Comparison of ENCODE assay signal across 14 cellular contexts in the genomic region with DNA sequence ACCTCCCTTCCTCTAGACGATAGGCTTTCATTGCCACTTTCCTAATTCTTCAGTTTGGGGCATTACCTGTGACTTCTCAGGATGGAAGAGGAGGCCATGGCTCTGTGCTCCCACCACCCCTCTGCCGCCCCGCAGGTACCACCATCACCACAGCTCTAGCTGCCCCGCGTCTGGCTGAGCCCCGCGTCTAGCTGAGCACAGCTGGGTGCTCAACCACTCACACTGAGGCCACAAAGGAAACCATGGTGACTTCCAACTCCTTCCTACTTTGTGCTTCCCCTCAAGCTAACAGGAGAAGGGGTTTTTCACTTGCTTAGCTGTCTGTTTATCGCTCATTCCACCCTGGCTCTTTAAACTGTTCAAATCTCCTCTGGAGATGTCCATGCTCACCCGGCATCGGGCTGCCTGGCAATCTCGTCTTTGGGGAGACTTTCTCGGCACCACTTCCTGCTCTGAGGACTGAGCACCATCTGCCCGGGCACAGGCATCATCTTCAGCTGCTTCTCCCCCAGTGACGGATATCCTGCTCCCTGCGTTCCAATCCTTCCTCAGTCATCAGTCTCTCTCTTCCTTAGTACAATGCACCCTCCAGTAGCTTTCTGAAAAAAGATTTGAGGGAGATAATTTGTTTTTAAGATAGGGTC. TPM values are rescaled to one million over a fixed set of nuclear protein-coding genes. Genes with fewer than 3 reads are reported as not detected.
DNase-seq lines count a peak whose midpoint lies in the region; ATAC-seq and TF ChIP-seq lines count a peak whose summit lies in the region.
"Had no signal": no experiment of that assay in that cellular context is flagged by ENCODE, and none has a peak within 500 bp of the region (broad histone marks: within the 10 kb centered on the region; RNA-seq: fewer than 3 reads in every experiment).

No MANE protein-coding gene starts in this region.

- no peaks in the 10 kb centered on the region for H3K9me3 Mint-ChIP-seq in chondrocyte (ENCODE audit: low read depth)
- no peaks in the 10 kb centered on the region for H3K9me3 Mint-ChIP-seq in activated naive CD4-positive, alpha-beta T cell treated with anti-CD3 and anti-CD28 coated beads, Interleukin-2, amount 50 U/mL, for 72 hours
- no peaks in the 10 kb centered on the region for H3K9me3 Mint-ChIP-seq in GM23338
- H3K9me3 Mint-ChIP-seq: activated CD4-positive, alpha-beta memory T cell treated with anti-CD3 and anti-CD28 coated beads for 36 hours had no signal

- H2AFZ ChIP-seq in GM23338, result no peak overlapping the region

- no peaks in the 10 kb centered on the region for H3K9me3 ChIP-seq in skeletal muscle satellite cell (replicated peaks; ENCODE audit: low read length)

- H3K36me3 Mint-ChIP-seq in chondrocyte (ENCODE audit: low read depth) (peaks cover 13% of the 10 kb centered on the region), GM23338 (ENCODE audit: low read depth) (peaks cover 26% of the 10 kb centered on the region; the same call in 2 of the 3 replicates)
- peaks cover 0 to 6% of the 10 kb centered on the region in 2 donors for H3K36me3 Mint-ChIP-seq in activated naive CD4-positive, alpha-beta T cell treated with anti-CD3 and anti-CD28 coated beads, Interleukin-2, amount 50 U/mL, for 72 hours

- H3K4me1 ChIP-seq in skeletal muscle satellite cell (ENCODE audit: control insufficient read depth, insufficient read depth, low read length) (peaks cover 39% of the 10 kb centered on the region), GM23338 (ENCODE audit: insufficient read depth) (no peaks in the 10 kb centered on the region)

- H3K4me2 ChIP-seq in skeletal muscle satellite cell (ENCODE audit: low read length) (peak overlapping the region; percentile 15), GM23338 (no peak overlapping the region)

- no peaks in the 10 kb centered on the region for H3K27me3 Mint-ChIP-seq in chondrocyte (ENCODE audit: low read depth)
- H3K27me3 Mint-ChIP-seq in GM23338 (ENCODE audit: insufficient read depth, low read depth, poor library complexity), result peaks cover 9% of the 10 kb centered on the region
- H3K27me3 Mint-ChIP-seq: activated CD4-positive, alpha-beta memory T cell treated with anti-CD3 and anti-CD28 coated beads for 36 hours had no signal

- H3K27ac Mint-ChIP-seq in chondrocyte (ENCODE audit: unreplicated experiment) (peak overlapping the region; percentile 83), GM23338 (no peak overlapping the region; the same call in 1 of the 2 replicates)
- H3K27ac Mint-ChIP-seq in activated naive CD4-positive, alpha-beta T cell treated with anti-CD3 and anti-CD28 coated beads, Interleukin-2, amount 50 U/mL, for 72 hours, result no peak overlapping the region
- H3K27ac Mint-ChIP-seq: activated CD4-positive, alpha-beta memory T cell treated with anti-CD3 and anti-CD28 coated beads for 36 hours had no signal

- TF ChIP-seq CTCF in chondrocyte (IDR thresholded peaks at IDR 0.05) (no peak), GM23338 (conservative IDR thresholded peaks at IDR 0.05; ENCODE audit: low read depth in 2 of 2) (no peak)

- no peak overlapping the region for H3K27ac ChIP-seq in GM23338 (ENCODE audit: low read depth)

- no peak overlapping the region for H3K9ac ChIP-seq in skeletal muscle satellite cell (ENCODE audit: low read depth, low read length)

- 0 out of 2 replicates have a peak, but pooled peaks cover 3% of the 10 kb centered on the region for H3K79me2 ChIP-seq in GM23338 (replicated peaks; ENCODE audit: insufficient read depth)

- ATAC-seq in activated naive CD4-positive, alpha-beta T cell treated with anti-CD3 and anti-CD28 coated beads, Interleukin-2, amount 50 U/mL, for 72 hours, result no peak
- no peak for ATAC-seq in HG02885 (IDR thresholded peaks at IDR 0.05; ENCODE audit: poor library complexity, unreplicated experiment)
- ATAC-seq in GM23338, result no peak
- ATAC-seq: HCT116 had no signal

- H3K27me3 ChIP-seq in skeletal muscle satellite cell (ENCODE audit: control insufficient read depth, insufficient read depth, low read length) (no peaks in the 10 kb centered on the region), GM23338 (ENCODE audit: insufficient read depth) (no peaks in the 10 kb centered on the region)

- H3K4me1 Mint-ChIP-seq in chondrocyte (ENCODE audit: low read depth) (peaks cover 56% of the 10 kb centered on the region), GM23338 (peaks cover 18% of the 10 kb centered on the region)

- peak; percentile 6 for DNase-seq in NCI-H146 (lab: John Stamatoyannopoulos, UW)
- no peak for DNase-seq in NCI-H146 treated with DMSO at 0.1 percent for 48 hours (lab: John Stamatoyannopoulos, UW; ENCODE audit: unreplicated experiment)
- DNase-seq in NCI-H128 (lab: John Stamatoyannopoulos, UW; ENCODE audit: unreplicated experiment), result peak; percentile 74
- no peak for DNase-seq in chondrocyte (ENCODE audit: low spot score)
- no peak for DNase-seq in activated naive CD4-positive, alpha-beta T cell treated with anti-CD3 and anti-CD28 coated beads, Interleukin-2, amount 50 U/mL, for 72 hours (ENCODE audit: low spot score in 2 of 2)
- DNase-seq in GM23338 (ENCODE audit: low spot score), result no peak
- DNase-seq: activated CD4-positive, alpha-beta memory T cell treated with anti-CD3 and anti-CD28 coated beads for 36 hours; activated effector memory CD4-positive, alpha-beta T cell treated with anti-CD3 and anti-CD28 coated beads, Interleukin-2, amount 50 U/mL, for 16 hours; caudate nucleus; NCI-H187 treated with DMSO at 0.1 percent for 48 hours; T-helper 2 cell had no signal

- peak overlapping the region; percentile 7 for H3K4me3 Mint-ChIP-seq in chondrocyte (ENCODE audit: unreplicated experiment)
- H3K4me3 Mint-ChIP-seq in GM23338, result no peak overlapping the region
- H3K4me3 Mint-ChIP-seq: activated CD4-positive, alpha-beta memory T cell treated with anti-CD3 and anti-CD28 coated beads for 36 hours had no signal

- no peaks in the 10 kb centered on the region for H3K9me2 ChIP-seq in GM23338 (ENCODE audit: insufficient read depth)

- H3K4me3 ChIP-seq in skeletal muscle satellite cell (ENCODE audit: low read length) (no peak overlapping the region), GM23338 (no peak overlapping the region)

- no peaks in the 10 kb centered on the region for H4K20me1 ChIP-seq in GM23338 (replicated peaks; ENCODE audit: insufficient read depth)

- H3F3A ChIP-seq in GM23338 (replicated peaks; ENCODE audit: low read depth), result no peaks in the 10 kb centered on the region

- H3K36me3 ChIP-seq in skeletal muscle satellite cell (ENCODE audit: insufficient read depth, low read length), result peaks cover 18% of the 10 kb centered on the region
- no peaks in the 10 kb centered on the region for H3K36me3 ChIP-seq in GM23338 (ENCODE audit: insufficient read depth)

TF ChIP-seq in GM23338, 12 proteins besides CTCF, POLR2A, EP300 and RAD21 (continues in another document):
- TF ChIP-seq NANOG (IDR thresholded peaks at IDR 0.05; ENCODE audit: borderline replicate concordance) (no peak), ZNF331 (CRISPR knock-in tag; IDR thresholded peaks at IDR 0.05; ENCODE audit: low read depth) (no peak), JUNB (IDR thresholded peaks at IDR 0.05; ENCODE audit: unreplicated experiment) (no peak), ZNF114 (CRISPR knock-in tag; IDR thresholded peaks at IDR 0.05) (no peak), EZH2 (IDR thresholded peaks at IDR 0.05; ENCODE audit: low read depth, unreplicated experiment) (no peak), EZH2phosphoT487 (IDR thresholded peaks at IDR 0.05; ENCODE audit: unreplicated experiment) (no peak)

RNA-seq across cellular contexts. Expression of gene MAD1L1, which starts 59.4 kb away (rescaled TPM):
- total RNA-seq in chondrocyte, result 22.7 to 31.0 TPM (median 23.8 TPM) in 3 replicates
- 34.2 and 37.4 TPM in 2 replicates for total RNA-seq in skeletal muscle satellite cell (2012; rRNA removed)
- 10 to 100 TPM; 34.2 to 53.5 TPM for total RNA-seq in activated naive CD4-positive, alpha-beta T cell treated with anti-CD3 and anti-CD28 coated beads, Interleukin-2, amount 50 U/mL, for 72 hours
- total RNA-seq in GM23338 (2014; rRNA removed; shearing (Covaris generic)), result 59.3 and 87.1 TPM in 2 replicates
- polyA plus RNA-seq in GM23338 (2016; fragmentation: Nextera tagmentation; extraction: Ambion mirVana), result 40.3 and 42.9 TPM in 2 replicates

Comparison
In these comparisons a context has a peak if more than half of its experiments do, and no peak if none do; other contexts are left out.
1. DNase-seq: peak in NCI-H146 (single experiment) and NCI-H128 (single experiment); none in NCI-H146 treated with DMSO at 0.1 percent for 48 hours (single experiment), chondrocyte (single experiment), activated naive CD4-positive, alpha-beta T cell treated with anti-CD3 and anti-CD28 coated beads, Interleukin-2, amount 50 U/mL, for 72 hours (0 of 2) and GM23338 (single experiment).